In genomic region chr1:38859561-38860463, GRCh38 we compare ENCODE assay signal across 8 cellular contexts. TPM values are rescaled to one million over a fixed set of nuclear protein-coding genes. Genes with fewer than 3 reads are reported as not detected.
DNase-seq lines count a peak whose midpoint lies in the region; ATAC-seq and TF ChIP-seq lines count a peak whose summit lies in the region.

Gene RRAGC, minus strand, starts transcription at chr1:38859772. Its CDS starts 126 bp downstream, at chr1:38859646.

- intact Hi-C loops in T-helper 2 cell treated with Interferon-gamma antibody and Interleukin-4, amounts not matched to agents 100 ng/mL and 5 ng/mL, for 36 hours (cut with micrococcal nuclease): loop anchor here (1.0 to 5.0 kb wide), 3 partner anchors 13 to 232 kb away; partner anchors contain the start of gene MYCBP
- intact Hi-C loops in psoas muscle (cut with DNase I): no loop called here

- TF ChIP-seq POLR2A in GM18505 (IDR thresholded peaks at IDR 0.05; ENCODE audit: borderline replicate concordance, extremely low read depth, insufficient read depth, insufficient read length): peak; percentile 67

- H3K36me3 ChIP-seq in right atrium auricular region (peaks cover 19% of the 10 kb centered on the region), psoas muscle (ENCODE audit: insufficient read depth in 1 of 2, low read depth in 1 of 2) (peaks cover 6 to 33% of the 10 kb centered on the region in 2 donors), urinary bladder (ENCODE audit: insufficient read depth) (peaks cover 6% of the 10 kb centered on the region)

- TF ChIP-seq CTCF in right atrium auricular region (IDR thresholded peaks at IDR 0.05): no peak
- no peak for TF ChIP-seq CTCF in psoas muscle (IDR thresholded peaks at IDR 0.05)

- H3K4me3 ChIP-seq in right atrium auricular region (peak within 1 kb of the TSS; percentile 75 to 99), psoas muscle (peak within 1 kb of the TSS; percentile 82), urinary bladder (ENCODE audit: low read depth, low read length) (peak within 1 kb of the TSS; percentile 87)

- no peaks in the 10 kb centered on the region for H3K27me3 ChIP-seq in right atrium auricular region
- H3K27me3 ChIP-seq in psoas muscle (ENCODE audit: insufficient read depth in 3 of 3, low read length in 2 of 3): no peaks in the 10 kb centered on the region

- peaks cover 0 to 61% of the 10 kb centered on the region in 2 donors for H3K4me1 ChIP-seq in right atrium auricular region
- peaks cover 50% of the 10 kb centered on the region for H3K4me1 ChIP-seq in psoas muscle
- H3K4me1 ChIP-seq in urinary bladder (ENCODE audit: insufficient read depth): no peaks in the 10 kb centered on the region

- H3K9me3 ChIP-seq in right atrium auricular region (no peaks in the 10 kb centered on the region), psoas muscle (no peaks in the 10 kb centered on the region)

- peak; percentile 89 for ATAC-seq in GM18505 (IDR thresholded peaks at IDR 0.05; ENCODE audit: unreplicated experiment)
- ATAC-seq in HG02970 (IDR thresholded peaks at IDR 0.05; ENCODE audit: low FRiP score, unreplicated experiment): peak; percentile 94
- ATAC-seq in psoas muscle: peak; percentile 97 to 99 (median 98)

- H3K27ac ChIP-seq in right atrium auricular region: peak within 1 kb of the TSS; percentile 85 to 96
- H3K27ac ChIP-seq in psoas muscle: peak within 1 kb of the TSS; percentile 91
- peak within 1 kb of the TSS; percentile 72 for H3K27ac ChIP-seq in urinary bladder (ENCODE audit: low read depth)

- WGBS in psoas muscle, 3 donors: 0 to 1% (median 1%) methylated on average over 29 to 70 of the region's 70 CpGs
- under 1% methylated on average over 70 of the region's 70 CpGs for WGBS in urinary bladder

- DNase-seq in NCI-H1930 (lab: John Stamatoyannopoulos, UW): peak; percentile 91 to 95
- peak; percentile 81 to 100 (median 98) for DNase-seq in anterior cingulate cortex (lab: John Stamatoyannopoulos, UW)
- peak; percentile 99 for DNase-seq in right atrium auricular region (ENCODE audit: low spot score)
- peak; percentile 100 for DNase-seq in psoas muscle

RNA-seq across cellular contexts. Expression of gene RRAGC, which starts in this region (rescaled TPM):
- 15.9 TPM in 2 replicates for total RNA-seq in T-helper 2 cell treated with Interferon-gamma antibody and Interleukin-4, amounts not matched to agents 100 ng/mL and 5 ng/mL, for 36 hours
- total RNA-seq in right atrium auricular region (10 to 100 TPM in 1 of 2 donors, 1 to 10 TPM in 1; 9.2 to 10.7 TPM), psoas muscle (10 to 100 TPM; 11.6 to 18.4 (median 15.6) TPM), urinary bladder (29.2 TPM)
- polyA plus RNA-seq in psoas muscle (10 to 100 TPM; 13.8 to 29.3 (median 15.7) TPM), urinary bladder (25.3 TPM)

Comparison
In these comparisons a context has a peak if more than half of its experiments do, and no peak if none do; other contexts are left out.
1. Peak in every context shown above with its lines: DNase-seq, ATAC-seq, H3K4me3 ChIP-seq and H3K27ac ChIP-seq.